ENCODE assay signal across 8 cellular contexts in the genomic region with DNA sequence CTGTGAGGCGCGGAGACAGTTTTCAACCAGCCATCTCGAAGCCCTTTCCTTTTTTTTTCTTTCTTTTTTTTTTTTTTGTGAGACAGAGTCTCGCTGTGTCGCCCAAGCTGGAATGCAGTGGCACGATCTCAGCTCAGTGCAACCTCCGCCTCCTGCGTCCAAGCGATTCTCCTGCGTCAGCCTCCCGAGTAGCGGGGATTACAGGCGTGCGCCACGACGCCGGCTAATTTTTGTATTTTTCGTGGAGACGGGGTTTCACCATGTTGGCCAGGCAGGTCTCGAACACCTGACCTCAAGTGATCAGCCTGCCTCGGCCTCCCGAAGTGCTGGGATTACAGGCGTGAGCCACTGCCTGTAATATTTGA. TPM values are rescaled to one million over a fixed set of nuclear protein-coding genes. Genes with fewer than 3 reads are reported as not detected.
DNase-seq lines count a peak whose midpoint lies in the region; ATAC-seq and TF ChIP-seq lines count a peak whose summit lies in the region.
"Not testable (repeated sequence)": the region's sequence is repeated elsewhere in the genome, so short reads cannot be mapped to it uniquely, and the experiment has no call there.

No MANE protein-coding gene starts in this region.

- peak overlapping the region; percentile 81 to 85 for H3K4me3 ChIP-seq in duodenal mucosa (ENCODE audit: low read depth in 1 of 2, low read length in 2 of 2)
- H3K4me3 ChIP-seq in mesodermal cell (ENCODE audit: extremely low read depth, insufficient read depth, low read length, poor library complexity, severe bottlenecking), result peak overlapping the region; percentile 49
- H3K4me3 ChIP-seq in prostate gland, result peak overlapping the region; percentile 66 to 95
- H3K4me3 ChIP-seq in upper lobe of left lung, result peak overlapping the region in 3 of 4 donors; percentile 64 to 87 (median 65)

- not testable (repeated sequence) for ATAC-seq in left ventricle myocardium superior
- peak in 1 of 2 donors; percentile 2 for ATAC-seq in upper lobe of left lung (ENCODE audit: low FRiP score in 2 of 2)

- CTCF ChIA-PET in RWPE1 (lab: Yijun Ruan, JAX); activated naive CD4-positive, alpha-beta T cell treated with anti-CD3 and anti-CD28 coated beads for 36 hours (lab: Charles Lee): not testable (repeated sequence)

- peak overlapping the region; percentile 78 to 94 for H3K9ac ChIP-seq in duodenal mucosa (ENCODE audit: low read depth in 1 of 2, low read length in 2 of 2)

- H3K9me3 Mint-ChIP-seq in activated naive CD4-positive, alpha-beta T cell treated with anti-CD3 and anti-CD28 coated beads for 36 hours, result not testable (repeated sequence)

- H3K4me3 Mint-ChIP-seq in activated naive CD4-positive, alpha-beta T cell treated with anti-CD3 and anti-CD28 coated beads for 36 hours, result peak overlapping the region; percentile 60

- intact Hi-C loops in activated naive CD4-positive, alpha-beta T cell treated with anti-CD3 and anti-CD28 coated beads for 36 hours (cut with micrococcal nuclease), result not testable (repeated sequence)
- intact Hi-C loops in left ventricle myocardium superior (cut with micrococcal nuclease), result loop anchor here (5.0 kb wide), 1 partner anchor 147 kb away; no protein-coding TSS in a partner anchor
- intact Hi-C loops in prostate gland (cut with DNase I), result loop anchor here (2.0 to 5.0 kb wide), 3 partner anchors 148 to 562 kb away; no protein-coding TSS in a partner anchor

- not testable (repeated sequence) for H3K9me3 ChIP-seq in duodenal mucosa (ENCODE audit: control insufficient read depth in 1 of 2, low read length in 2 of 2); mesodermal cell (ENCODE audit: control insufficient read depth, low read length); prostate gland; upper lobe of left lung

- H3K27me3 Mint-ChIP-seq in activated naive CD4-positive, alpha-beta T cell treated with anti-CD3 and anti-CD28 coated beads for 36 hours (ENCODE audit: low read depth), result peaks cover 69% of the 10 kb centered on the region

- H3K36me3 Mint-ChIP-seq in activated naive CD4-positive, alpha-beta T cell treated with anti-CD3 and anti-CD28 coated beads for 36 hours (ENCODE audit: low read depth), result not testable (repeated sequence)

- DNase-seq in DMS53 (lab: John Stamatoyannopoulos, UW) (peak; percentile 76), left ventricle myocardium superior (peak; percentile 51), upper lobe of left lung (peak in 1 of 2 donors; percentile 30)
- DNase-seq in RWPE1 (ENCODE audit: low spot score); activated naive CD4-positive, alpha-beta T cell treated with anti-CD3 and anti-CD28 coated beads for 36 hours; prostate gland (ENCODE audit: low spot score): not testable (repeated sequence)

- H3K4me1 ChIP-seq in duodenal mucosa (ENCODE audit: control insufficient read depth in 1 of 2, insufficient read depth in 2 of 2, low read length in 2 of 2) (peaks cover 9 to 16% of the 10 kb centered on the region in 2 donors), upper lobe of left lung (peaks cover 22 to 41% (median 35%) of the 10 kb centered on the region in 4 donors)
- not testable (repeated sequence) for H3K4me1 ChIP-seq in mesodermal cell (ENCODE audit: control insufficient read depth, insufficient read depth, low read length, poor library complexity, severe bottlenecking); prostate gland (replicated peaks)

- H3K27me3 ChIP-seq in duodenal mucosa (ENCODE audit: control insufficient read depth in 1 of 2, insufficient read depth in 2 of 2, low read length in 2 of 2); prostate gland (replicated peaks; ENCODE audit: insufficient read depth): not testable (repeated sequence)
- peaks cover 0 to 22% (median 7%) of the 10 kb centered on the region in 4 donors for H3K27me3 ChIP-seq in upper lobe of left lung

- 11% methylated on average over 17 to 19 of the region's 23 CpGs for WGBS in mesodermal cell (ENCODE audit: insufficient coverage in 2 of 2), 2 experiments
- WGBS in prostate gland, result 8% methylated on average over 23 of the region's 23 CpGs
- WGBS in upper lobe of left lung, 2 donors, result 33 to 39% methylated on average over 22 to 23 of the region's 23 CpGs

- TF ChIP-seq EP300 in upper lobe of left lung (IDR thresholded peaks at IDR 0.05), result not testable (repeated sequence)

- TF ChIP-seq CTCF in RWPE1 (conservative IDR thresholded peaks at IDR 0.05; ENCODE audit: low read depth); prostate gland (IDR thresholded peaks at IDR 0.05); upper lobe of left lung (IDR thresholded peaks at IDR 0.05): not testable (repeated sequence)

- H3K27ac ChIP-seq in RWPE1 (peak overlapping the region; percentile 91), mesodermal cell (ENCODE audit: low read depth, low read length, severe bottlenecking) (peak overlapping the region; percentile 91), prostate gland (peak overlapping the region; percentile 93 to 95), upper lobe of left lung (peak overlapping the region; percentile 94 to 97 (median 96))
- H3K27ac ChIP-seq in duodenal mucosa (ENCODE audit: low read depth, low read length), result not testable (repeated sequence)

- H3K27ac Mint-ChIP-seq in activated naive CD4-positive, alpha-beta T cell treated with anti-CD3 and anti-CD28 coated beads for 36 hours, result not testable (repeated sequence)

- H3K4me1 Mint-ChIP-seq in activated naive CD4-positive, alpha-beta T cell treated with anti-CD3 and anti-CD28 coated beads for 36 hours (ENCODE audit: low read depth), result not testable (repeated sequence)

- POLR2A ChIA-PET in RWPE1 (lab: Yijun Ruan, JAX; ENCODE audit: low non-redundant PET), result interaction anchor here (0.6 kb wide), 1 partner anchor 221 kb away, joined by 5 read pairs; no protein-coding TSS in a partner anchor

- not testable (repeated sequence) for TF ChIP-seq POLR2A in prostate gland (IDR thresholded peaks at IDR 0.05); upper lobe of left lung (IDR thresholded peaks at IDR 0.05)

- H3K36me3 ChIP-seq in duodenal mucosa (ENCODE audit: control insufficient read depth in 1 of 2, insufficient read depth in 2 of 2, low read length in 2 of 2) (peaks cover 4 to 13% of the 10 kb centered on the region in 2 donors), upper lobe of left lung (peaks cover 0 to 26% (median 6%) of the 10 kb centered on the region in 4 donors)
- H3K36me3 ChIP-seq in mesodermal cell (ENCODE audit: control insufficient read depth, insufficient read depth, low read length); prostate gland: not testable (repeated sequence)

RNA-seq across cellular contexts. Expression of gene KLF4, which starts 1.0 kb away (rescaled TPM):
- 1 to 10 TPM; 3.4 TPM for total RNA-seq in activated naive CD4-positive, alpha-beta T cell treated with anti-CD3 and anti-CD28 coated beads for 36 hours
- total RNA-seq in left ventricle myocardium superior (30.5 TPM), prostate gland (10 to 100 TPM; 41.4 to 50.0 TPM), upper lobe of left lung (100 to 1,000 TPM in 3 of 6 donors, 10 to 100 TPM in 3; 50.3 to 213 (median 104) TPM)
- polyA plus RNA-seq in mesodermal cell (2013, experiment 1 of 2), result 1.2 TPM
- polyA plus RNA-seq in mesodermal cell (2013, experiment 2 of 2), result 1.2 TPM
